ENCODE assay signal across 24 cellular contexts in genomic region chr14:69175130-69175529, GRCh38.
"Had no signal": no experiment of that assay in that cellular context is flagged by ENCODE, and none has a peak within 500 bp of the region (broad histone marks: within the 10 kb centered on the region; RNA-seq: fewer than 3 reads in every experiment).

No MANE protein-coding gene starts in this region.

- H3K4me1 ChIP-seq: esophagus muscularis mucosa, foreskin keratinocyte, gastroesophageal sphincter, heart right ventricle, left lung, lower lobe of right lung had no signal

- H3K4me3 ChIP-seq: coronary artery, dorsolateral prefrontal cortex, esophagus muscularis mucosa, gastroesophageal sphincter, heart right ventricle, left lung, lower lobe of right lung, mucosa of descending colon had no signal

- H3K9me3 ChIP-seq: esophagus muscularis mucosa, gastroesophageal sphincter, heart right ventricle, left lung, lower lobe of right lung, mucosa of descending colon had no signal

- FAIRE-seq: colon, endothelial cell of umbilical vein, frontal cortex, islet of Langerhans, keratinocyte had no signal

- H3K27me3 ChIP-seq: dorsolateral prefrontal cortex, esophagus muscularis mucosa, heart right ventricle, left lung had no signal

- H3K36me3 ChIP-seq: esophagus muscularis mucosa, gastroesophageal sphincter, heart right ventricle, left lung, lower lobe of right lung had no signal

- ATAC-seq: foreskin keratinocyte, gastroesophageal sphincter, heart right ventricle, left cardiac atrium, left lung, left ventricle myocardium superior, lower lobe of right lung, mucosa of descending colon had no signal

- H3K27ac ChIP-seq: coronary artery, dorsolateral prefrontal cortex, esophagus muscularis mucosa, foreskin keratinocyte, gastroesophageal sphincter, heart right ventricle, left lung, lower lobe of right lung had no signal

- DNase-seq: dermis blood vessel endothelial cell; dorsolateral prefrontal cortex; effector CD4-positive, alpha-beta T cell; effector memory CD4-positive, alpha-beta T cell; foreskin keratinocyte; glutamatergic neuron; head of caudate nucleus; heart right ventricle; hippocampal formation; left cardiac atrium; left lung; left ventricle myocardium superior; lower lobe of right lung; mesenchymal stem cell; mucosa of descending colon; naive B cell had no signal
